In the genomic region with DNA sequence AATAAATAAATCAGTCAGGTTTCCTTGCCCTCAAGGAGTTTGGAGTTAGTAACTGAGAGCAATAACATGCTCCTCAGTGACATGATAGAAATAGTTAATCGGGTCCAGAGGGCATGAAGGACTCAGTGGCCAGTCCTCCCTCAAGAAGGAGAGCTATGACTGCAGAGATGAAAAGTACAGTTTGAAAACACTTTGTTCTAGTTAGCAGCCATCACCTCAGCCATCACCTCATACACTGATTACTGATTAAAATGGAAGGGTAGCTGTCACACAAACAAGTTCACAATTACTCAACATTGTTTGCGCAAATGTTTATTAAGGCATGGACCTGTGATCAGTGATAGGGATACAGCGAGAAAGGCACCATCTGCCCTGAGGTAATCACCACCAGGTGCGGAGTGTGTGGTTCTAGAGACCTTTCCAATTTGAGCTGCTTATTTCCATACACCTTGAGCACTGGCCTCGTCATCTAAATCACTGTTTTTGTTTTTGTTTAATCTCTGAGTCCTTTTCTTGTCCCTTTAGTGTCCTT, we compare ENCODE assay signal across 15 cellular contexts.
DNase-seq lines count a peak whose midpoint lies in the region; ATAC-seq, FAIRE-seq and TF ChIP-seq lines count a peak whose summit lies in the region.
"Had no signal": no experiment of that assay in that cellular context is flagged by ENCODE, and none has a peak within 500 bp of the region (broad histone marks: within the 10 kb centered on the region; RNA-seq: fewer than 3 reads in every experiment).

No MANE protein-coding gene starts in this region.

- intact Hi-C loops in Panc1 (cut with micrococcal nuclease; ENCODE audit: unreplicated experiment) (loop anchor here (10.0 kb wide), 1 partner anchor 334 kb away; no protein-coding TSS in a partner anchor), HepG2 (cut with micrococcal nuclease; ENCODE audit: unreplicated experiment) (no loop called here)

- H3K27ac ChIP-seq in Panc1 (ENCODE audit: low read length) (peak overlapping the region; percentile 51; the same call in 1 of the 2 replicates), HepG2 (ENCODE audit: extremely low read length, insufficient read depth, low read length) (no peak overlapping the region)
- H3K27ac ChIP-seq: A549, C4-2B had no signal

- H3K4me1 ChIP-seq in Panc1 (ENCODE audit: control insufficient read depth, insufficient read depth, low read length) (peaks cover 8% of the 10 kb centered on the region), HepG2 (ENCODE audit: insufficient read depth, low read length) (peaks cover 9% of the 10 kb centered on the region)

- H3K4me3 ChIP-seq in Panc1 (ENCODE audit: low read depth in 2 of 2, low read length in 2 of 2) (no peak overlapping the region), HepG2 (replicated peaks in 1 of 3; ENCODE audit: insufficient read depth in 1 of 3, low read depth in 2 of 3, low read length in 3 of 3) (no peak overlapping the region)
- H3K4me3 ChIP-seq: A549 had no signal

- no peaks in the 10 kb centered on the region for H3K9me3 ChIP-seq in Panc1 (ENCODE audit: control insufficient read depth, insufficient read depth, low read depth, low read length)
- no peaks in the 10 kb centered on the region for H3K9me3 ChIP-seq in HepG2 (ENCODE audit: low read length)
- H3K9me3 ChIP-seq: A549, BE2C, Caco-2 had no signal

- H3K36me3 ChIP-seq in Panc1 (ENCODE audit: control insufficient read depth, insufficient read depth, low read length) (peaks cover 31% of the 10 kb centered on the region), HepG2 (replicated peaks in 1 of 2; ENCODE audit: control insufficient read depth in 1 of 2, insufficient read depth in 2 of 2, low read length in 2 of 2) (peaks cover 27 to 77% of the 10 kb centered on the region in 2 experiments)

- WGBS in HepG2 (ENCODE audit: low lambda C conversion rate): 97% methylated on average over 5 of the region's 5 CpGs

- no peak overlapping the region for H3K9ac ChIP-seq in HepG2 (ENCODE audit: insufficient read depth, low read depth, low read length)

- in situ Hi-C loops in Panc1 (cut with HindIII; ENCODE audit: low pct_unique_long_range_greater_than_20kb, low sequenced_read_pairs): no loop called here
- in situ Hi-C loops in HepG2 (cut with HindIII; ENCODE audit: extremely low pct_ligation_motif_present, low pct_unique_long_range_greater_than_20kb): loop anchor here (5.0 to 10.0 kb wide), 2 partner anchors 124 to 236 kb away; a partner anchor contains a TSS

- CTCF ChIA-PET in Panc1 (lab: Charles Lee): interaction anchor here (0.7 kb wide), 1 partner anchor 10 kb away, joined by 9 read pairs; no protein-coding TSS in a partner anchor
- CTCF ChIA-PET in HepG2 (lab: Yijun Ruan, JAX; ENCODE audit: low intra/inter-chr PET ratio, low total read pairs): no interaction called here

- DNase-seq in H54 (ENCODE audit: insufficient read length, low spot score) (no peak), NCI-H748 (lab: John Stamatoyannopoulos, UW; ENCODE audit: unreplicated experiment) (peak; percentile 66), Panc1 (ENCODE audit: low read depth, low spot score) (no peak), HepG2 (ENCODE audit: low spot score) (no peak), cerebellar nuclear complex (lab: John Stamatoyannopoulos, UW) (no peak), GDM1 (lab: John Stamatoyannopoulos, UW) (no peak)
- no peak for DNase-seq in stimulated activated naive CD4-positive, alpha-beta T cell treated with Interleukin-2 at 50 U/mL for 16 hours (lab: John Stamatoyannopoulos, UW)
- DNase-seq: BE2C; Caco-2; CD8-positive, alpha-beta T cell; IMR-90 had no signal

- TF ChIP-seq POLR2A in H54 (IDR thresholded peaks at IDR 0.05; ENCODE audit: low read depth, low read length) (no peak), HepG2 (IDR thresholded peaks at IDR 0.05; ENCODE audit: insufficient read depth in 1 of 2, low read depth in 2 of 2, low read length in 2 of 2) (no peak)

- TF ChIP-seq CTCF in Panc1 (IDR thresholded peaks at IDR 0.05) (no peak), HepG2 (CRISPR knock-in tag; IDR thresholded peaks at IDR 0.05) (no peak)

- no peak overlapping the region for H2AFZ ChIP-seq in HepG2 (ENCODE audit: low read length)

- peak; percentile 22; the same call in 1 of the 2 replicates for ATAC-seq in Panc1
- ATAC-seq in HepG2: no peak
- no peak for ATAC-seq in HG03097 (IDR thresholded peaks at IDR 0.05; ENCODE audit: low FRiP score, unreplicated experiment)
- ATAC-seq: A549; CD8-positive, alpha-beta T cell; HCT116 had no signal

- BruUV-seq in Panc1 (replicated peaks; lab: Mats Ljungman, UMichigan) (no TSS peak), HepG2 (replicated peaks; lab: Mats Ljungman, UMichigan) (no TSS peak)

- POLR2A ChIA-PET in Panc1 (lab: Charles Lee): no interaction called here
- POLR2A ChIA-PET in HepG2 (lab: Yijun Ruan, JAX): no interaction called here

- no peak overlapping the region for H3K4me2 ChIP-seq in HepG2 (ENCODE audit: low read depth, low read length)
- H3K4me2 ChIP-seq: A549 had no signal

- H3K27me3 ChIP-seq in Panc1 (ENCODE audit: control insufficient read depth, insufficient read depth, low read length) (no peaks in the 10 kb centered on the region), HepG2 (ENCODE audit: control insufficient read depth in 1 of 2, insufficient read depth in 2 of 2, low read length in 2 of 2) (no peaks in the 10 kb centered on the region)
- H3K27me3 ChIP-seq: BE2C had no signal

- TF ChIP-seq EP300 in HepG2 (IDR thresholded peaks at IDR 0.05; ENCODE audit: low read depth in 2 of 2, low read length in 2 of 2) (no peak), HepG2 (CRISPR knock-in tag; IDR thresholded peaks at IDR 0.05; ENCODE audit: borderline replicate concordance) (no peak)

- FAIRE-seq in H54 (lab: Jason Lieb, UNC) (peak; percentile 75), HepG2 (lab: Jason Lieb, UNC) (no peak)
- FAIRE-seq: A549 had no signal

- no peak for TF ChIP-seq RAD21 in HepG2 (CRISPR knock-in tag; IDR thresholded peaks at IDR 0.05)

- H4K20me1 ChIP-seq in HepG2 (ENCODE audit: insufficient read depth, low read length): no peaks in the 10 kb centered on the region; the same call in none of the 2 replicates

- no peaks in the 10 kb centered on the region for H3K79me2 ChIP-seq in HepG2 (ENCODE audit: insufficient read depth, low read length)

TF ChIP-seq in HepG2, 621 proteins besides CTCF, POLR2A, EP300 and RAD21:
- TF ChIP-seq ZNF563 (CRISPR knock-in tag; IDR thresholded peaks at IDR 0.05): no peak
- TF ChIP-seq ZNF333 (CRISPR knock-in tag; IDR thresholded peaks at IDR 0.05; ENCODE audit: borderline replicate concordance): no peak
- peak; percentile 84 for TF ChIP-seq RBM22 (optimal IDR thresholded peaks at IDR 0.05; ENCODE audit: low read length)
